1 cellular context compared by ENCODE assay signal in the genomic region with DNA sequence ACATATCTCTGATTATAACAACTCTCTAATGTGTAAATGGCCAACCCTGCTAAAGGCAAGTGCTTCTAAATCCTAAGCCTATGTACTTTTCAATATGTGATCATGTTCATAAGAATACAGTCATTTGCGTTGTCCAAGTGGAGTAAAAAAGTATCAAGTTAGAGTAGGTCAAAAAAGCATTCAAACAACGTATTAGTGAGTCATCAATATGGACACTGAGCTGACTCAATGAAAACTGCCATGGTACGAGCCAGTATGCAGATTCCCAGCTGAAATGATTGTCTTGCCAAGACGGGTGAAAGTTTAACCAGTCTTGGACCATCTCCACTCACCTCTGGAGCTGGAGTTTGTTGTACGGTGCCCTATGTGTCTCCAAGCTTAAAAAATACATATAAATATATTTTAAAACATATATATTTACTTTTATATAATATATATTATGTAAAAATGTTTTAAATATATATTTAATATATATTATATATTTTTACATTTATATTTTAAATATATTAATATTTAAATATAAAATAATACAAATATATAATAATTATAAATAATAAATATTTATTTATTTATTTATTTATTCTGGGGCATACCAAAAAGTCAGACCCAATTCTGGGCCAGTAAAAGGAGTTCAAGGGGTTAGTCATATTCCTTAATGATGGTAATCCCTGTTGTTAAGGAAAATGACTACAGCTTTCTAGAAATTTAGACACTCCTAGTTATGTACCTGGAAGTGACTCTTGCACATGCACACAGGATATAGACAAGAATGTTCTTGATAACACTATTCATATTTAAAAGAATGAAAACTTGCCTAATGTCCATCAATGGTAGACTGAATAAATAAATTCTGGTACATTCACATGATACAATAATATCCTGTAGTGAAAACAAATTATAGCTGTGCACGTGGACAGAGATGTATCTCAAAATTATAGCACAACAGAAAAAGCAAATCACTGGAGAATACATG.
TF ChIP-seq lines count a peak whose summit lies in the region.

No MANE protein-coding gene starts in this region.

TF ChIP-seq in liver, 16 proteins besides CTCF, POLR2A, EP300 and RAD21 (continued from another document):
- TF ChIP-seq, protein P1, sequence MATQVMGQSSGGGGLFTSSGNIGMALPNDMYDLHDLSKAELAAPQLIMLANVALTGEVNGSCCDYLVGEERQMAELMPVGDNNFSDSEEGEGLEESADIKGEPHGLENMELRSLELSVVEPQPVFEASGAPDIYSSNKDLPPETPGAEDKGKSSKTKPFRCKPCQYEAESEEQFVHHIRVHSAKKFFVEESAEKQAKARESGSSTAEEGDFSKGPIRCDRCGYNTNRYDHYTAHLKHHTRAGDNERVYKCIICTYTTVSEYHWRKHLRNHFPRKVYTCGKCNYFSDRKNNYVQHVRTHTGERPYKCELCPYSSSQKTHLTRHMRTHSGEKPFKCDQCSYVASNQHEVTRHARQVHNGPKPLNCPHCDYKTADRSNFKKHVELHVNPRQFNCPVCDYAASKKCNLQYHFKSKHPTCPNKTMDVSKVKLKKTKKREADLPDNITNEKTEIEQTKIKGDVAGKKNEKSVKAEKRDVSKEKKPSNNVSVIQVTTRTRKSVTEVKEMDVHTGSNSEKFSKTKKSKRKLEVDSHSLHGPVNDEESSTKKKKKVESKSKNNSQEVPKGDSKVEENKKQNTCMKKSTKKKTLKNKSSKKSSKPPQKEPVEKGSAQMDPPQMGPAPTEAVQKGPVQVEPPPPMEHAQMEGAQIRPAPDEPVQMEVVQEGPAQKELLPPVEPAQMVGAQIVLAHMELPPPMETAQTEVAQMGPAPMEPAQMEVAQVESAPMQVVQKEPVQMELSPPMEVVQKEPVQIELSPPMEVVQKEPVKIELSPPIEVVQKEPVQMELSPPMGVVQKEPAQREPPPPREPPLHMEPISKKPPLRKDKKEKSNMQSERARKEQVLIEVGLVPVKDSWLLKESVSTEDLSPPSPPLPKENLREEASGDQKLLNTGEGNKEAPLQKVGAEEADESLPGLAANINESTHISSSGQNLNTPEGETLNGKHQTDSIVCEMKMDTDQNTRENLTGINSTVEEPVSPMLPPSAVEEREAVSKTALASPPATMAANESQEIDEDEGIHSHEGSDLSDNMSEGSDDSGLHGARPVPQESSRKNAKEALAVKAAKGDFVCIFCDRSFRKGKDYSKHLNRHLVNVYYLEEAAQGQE (IDR thresholded peaks at IDR 0.05) = no peak
- TF ChIP-seq JUND (IDR thresholded peaks at IDR 0.05) = peak; percentile 91
- TF ChIP-seq HNF4G (IDR thresholded peaks at IDR 0.05) = no peak
- peak; percentile 45 for TF ChIP-seq MAX (IDR thresholded peaks at IDR 0.05)
